In genomic region chr17:10249271-10250010, GRCh38 we compare ENCODE assay signal across 24 cellular contexts.
"Had no signal": no experiment of that assay in that cellular context is flagged by ENCODE, and none has a peak within 500 bp of the region (broad histone marks: within the 10 kb centered on the region; RNA-seq: fewer than 3 reads in every experiment).

No MANE protein-coding gene starts in this region.

- H3K27me3 ChIP-seq: SJSA1 had no signal

- H3K4me1 ChIP-seq: SJSA1 had no signal

- H3K4me3 ChIP-seq: SJSA1, SK-N-MC had no signal

- H3K9ac ChIP-seq: KMS-11 had no signal

- H3K27ac ChIP-seq: KMS-11, SJSA1, SK-N-MC had no signal

- H3K36me3 ChIP-seq: SJSA1 had no signal

- H3K9me3 ChIP-seq: SJSA1 had no signal

- FAIRE-seq: HepG2, RCC 7860 had no signal

- DNase-seq: IMR-90, Kasumi-1, MM.1S, NCI-H1092 treated with DMSO at 0.1 percent for 48 hours, NCI-H1436 treated with DMSO at 0.1 percent for 48 hours, NCI-H1694, NCI-H187 treated with DMSO at 0.1 percent for 48 hours, NCI-H2081, NCI-H2107, NCI-H2171, NCI-H226, NCI-H446, NCI-H510A, NCI-H524 treated with DMSO at 0.1 percent for 48 hours, NCI-H69, NCI-H774, Right ventricle myocardium superior, RPMI8226, SIG-M5 had no signal

- H3K4me2 ChIP-seq: KMS-11 had no signal
